Comparison of ENCODE assay signal across 15 cellular contexts in the genomic region with DNA sequence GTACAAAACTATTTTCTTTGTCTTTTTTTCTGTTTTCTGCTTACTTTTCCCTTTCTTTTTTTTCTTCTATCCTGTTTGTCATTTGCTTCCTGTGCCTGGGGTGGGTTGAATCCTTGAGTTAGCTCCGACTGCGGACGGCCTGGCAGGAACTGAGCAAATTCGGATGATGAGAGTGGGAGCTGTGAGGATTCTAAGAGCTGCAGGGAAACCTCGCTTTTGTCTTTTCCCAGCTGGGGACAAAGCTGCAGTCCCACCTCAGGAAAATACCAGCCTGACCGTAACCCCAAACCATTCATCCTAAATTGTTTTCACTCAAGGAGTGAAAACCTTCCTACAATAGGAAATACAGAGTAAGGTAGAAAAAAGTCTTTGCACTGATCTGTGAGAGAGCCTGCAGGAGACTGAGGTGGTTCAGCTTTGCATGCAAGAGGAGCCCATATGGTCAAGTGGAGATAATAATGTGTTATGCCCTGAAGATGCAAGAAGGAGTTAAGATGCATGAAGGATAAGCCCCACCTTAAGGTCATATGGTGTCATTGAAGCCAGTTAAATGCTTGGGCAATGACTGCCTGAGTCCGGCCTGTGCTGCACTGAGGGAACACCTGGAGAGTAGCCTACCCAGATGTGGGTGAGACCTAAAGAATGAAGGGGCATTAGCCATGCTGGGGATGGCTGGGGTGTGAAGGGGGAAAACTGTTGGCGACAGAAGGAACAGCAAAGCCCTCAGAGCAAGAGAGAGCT.
"Had no signal": no experiment of that assay in that cellular context is flagged by ENCODE, and none has a peak within 500 bp of the region (broad histone marks: within the 10 kb centered on the region; RNA-seq: fewer than 3 reads in every experiment).

No MANE protein-coding gene starts in this region.

- H3K27me3 ChIP-seq: cardiac muscle cell, colonic mucosa, sigmoid colon had no signal

- H3K27ac ChIP-seq: cardiac muscle cell, colonic mucosa, sigmoid colon, upper lobe of right lung had no signal

- H3K9me3 ChIP-seq: colonic mucosa, upper lobe of right lung had no signal

- DNase-seq: activated CD4-positive, alpha-beta memory T cell treated with anti-CD3 and anti-CD28 coated beads, Interleukin-2, amount 10 ng/mL, durations not matched to agents 7 days and 5 days; activated CD4-positive, alpha-beta T cell treated with anti-CD3 and anti-CD28 coated beads for 36 hours; activated CD8-positive, alpha-beta memory T cell treated with anti-CD3 and anti-CD28 coated beads, Interleukin-2, amount 50 U/mL, for 48 hours; activated naive CD4-positive, alpha-beta T cell treated with Interleukin-2 at 50 U/mL for 16 hours; activated naive CD8-positive, alpha-beta T cell treated with anti-CD3 and anti-CD28 coated beads, Interleukin-2, amount 50 U/mL, for 24 hours; colonic mucosa; left ventricle myocardium superior; nephron progenitor cell; sigmoid colon; stimulated activated CD4-positive, alpha-beta T cell treated with anti-CD3 and anti-CD28 coated beads, Interleukin-12 subunit alpha, Interleukin-12 subunit beta, amount 100 ng/mL, for 4 hours; stimulated activated CD4-positive, alpha-beta T cell treated with anti-CD3 and anti-CD28 coated beads, Interleukin-2, amount 100 ng/mL, for 48 hours; stimulated activated naive CD4-positive, alpha-beta T cell treated with Interleukin-2 at 50 U/mL for 16 hours; T-helper 9 cell; upper lobe of right lung had no signal

- H3K4me1 ChIP-seq: colonic mucosa, sigmoid colon, upper lobe of right lung had no signal

- ATAC-seq: activated CD4-positive, alpha-beta T cell treated with anti-CD3 and anti-CD28 coated beads for 36 hours; activated naive CD8-positive, alpha-beta T cell treated with anti-CD3 and anti-CD28 coated beads, Interleukin-2, amount 50 U/mL, for 24 hours; left ventricle myocardium superior; upper lobe of right lung had no signal

- H3K4me3 ChIP-seq: cardiac muscle cell, colonic mucosa, sigmoid colon, upper lobe of right lung had no signal

- H3K36me3 ChIP-seq: cardiac muscle cell, colonic mucosa, sigmoid colon, upper lobe of right lung had no signal
